Comparison of ENCODE assay signal across 25 cellular contexts in genomic region chr12:128761305-128761880, GRCh38.
"Had no signal": no experiment of that assay in that cellular context is flagged by ENCODE, and none has a peak within 500 bp of the region (broad histone marks: within the 10 kb centered on the region; RNA-seq: fewer than 3 reads in every experiment).

No MANE protein-coding gene starts in this region.

- ATAC-seq: activated CD4-positive, CD25-positive, alpha-beta regulatory T cell treated with anti-CD3 and anti-CD28 coated beads, Interleukin-2, amount 50 U/mL, for 24 hours; activated CD8-positive, alpha-beta T cell treated with anti-CD3 and anti-CD28 coated beads, Interleukin-2, amount 10 ng/mL, durations not matched to agents 7 days and 5 days; activated naive CD8-positive, alpha-beta T cell treated with anti-CD3 and anti-CD28 coated beads, Interleukin-2, amount 50 U/mL, for 24 hours; esophagus mucosa; left cardiac atrium; mucosa of descending colon; right cardiac atrium; stimulated activated naive CD8-positive, alpha-beta T cell treated with anti-CD3 and anti-CD28 coated beads, Interleukin-15, amount 100 ng/mL, for 72 hours had no signal

- H3K36me3 Mint-ChIP-seq: brain had no signal

- H3K4me3 ChIP-seq: hepatocyte, mucosa of descending colon, skin epidermis, tibial artery had no signal

- H3K9me3 Mint-ChIP-seq: activated CD4-positive, alpha-beta T cell treated with anti-CD3 and anti-CD28 coated beads, Interleukin-2, amount 10 ng/mL, durations not matched to agents 24 days and 14 days; activated naive CD8-positive, alpha-beta T cell treated with anti-CD3 and anti-CD28 coated beads, Interleukin-2, amount 50 U/mL, for 24 hours; activated T-helper 1 cell treated with anti-CD3 and anti-CD28 coated beads, Interleukin-12 subunit alpha, Interleukin-12 subunit beta, Interleukin-2, Interleukin-4 antibody, amounts not matched to agents 30 ng/mL and 10 ng/mL and 1 ng/mL, durations not matched to agents 14 hours and 24 hours and 36 hours; neural crest cell; stimulated activated naive CD8-positive, alpha-beta T cell treated with anti-CD3 and anti-CD28 coated beads, Interleukin-15, amount 100 ng/mL, for 72 hours had no signal

- H3K4me3 Mint-ChIP-seq: activated CD4-positive, alpha-beta T cell treated with anti-CD3 and anti-CD28 coated beads, Interleukin-2, amount 10 ng/mL, durations not matched to agents 24 days and 14 days; activated CD8-positive, alpha-beta T cell treated with anti-CD3 and anti-CD28 coated beads, Interleukin-2, amount 10 ng/mL, durations not matched to agents 7 days and 5 days; activated naive CD8-positive, alpha-beta T cell treated with anti-CD3 and anti-CD28 coated beads, Interleukin-2, amount 50 U/mL, for 24 hours; activated T-helper 1 cell treated with anti-CD3 and anti-CD28 coated beads, Interleukin-12 subunit alpha, Interleukin-12 subunit beta, Interleukin-2, Interleukin-4 antibody, amounts not matched to agents 30 ng/mL and 10 ng/mL and 1 ng/mL, durations not matched to agents 14 hours and 24 hours and 36 hours; brain; neural crest cell; stimulated activated naive CD8-positive, alpha-beta T cell treated with anti-CD3 and anti-CD28 coated beads, Interleukin-15, amount 100 ng/mL, for 72 hours had no signal

- H3K27ac Mint-ChIP-seq: activated CD4-positive, alpha-beta T cell treated with anti-CD3 and anti-CD28 coated beads, Interleukin-2, amount 10 ng/mL, durations not matched to agents 24 days and 14 days; activated CD8-positive, alpha-beta T cell treated with anti-CD3 and anti-CD28 coated beads, Interleukin-2, amount 10 ng/mL, durations not matched to agents 7 days and 5 days; activated naive CD8-positive, alpha-beta T cell treated with anti-CD3 and anti-CD28 coated beads, Interleukin-2, amount 50 U/mL, for 24 hours; activated T-helper 1 cell treated with anti-CD3 and anti-CD28 coated beads, Interleukin-12 subunit alpha, Interleukin-12 subunit beta, Interleukin-2, Interleukin-4 antibody, amounts not matched to agents 30 ng/mL and 10 ng/mL and 1 ng/mL, durations not matched to agents 14 hours and 24 hours and 36 hours; progenitor cell of endocrine pancreas had no signal

- H3K4me1 Mint-ChIP-seq: activated CD4-positive, alpha-beta T cell treated with anti-CD3 and anti-CD28 coated beads, Interleukin-2, amount 10 ng/mL, durations not matched to agents 24 days and 14 days; brain; neural crest cell; stimulated activated naive CD8-positive, alpha-beta T cell treated with anti-CD3 and anti-CD28 coated beads, Interleukin-15, amount 100 ng/mL, for 72 hours had no signal

- DNase-seq: activated CD4-positive, alpha-beta T cell treated with anti-CD3 and anti-CD28 coated beads, Interleukin-2, amount 10 ng/mL, durations not matched to agents 24 days and 14 days; activated CD8-positive, alpha-beta T cell treated with anti-CD3 and anti-CD28 coated beads, Interleukin-2, amount 10 ng/mL, durations not matched to agents 7 days and 5 days; activated gamma-delta T cell; activated naive CD4-positive, alpha-beta T cell treated with anti-CD3 and anti-CD28 coated beads, Interleukin-2, amount 50 U/mL, for 16 hours; activated naive CD8-positive, alpha-beta T cell treated with anti-CD3 and anti-CD28 coated beads, Interleukin-2, amount 50 U/mL, for 24 hours; anterior cingulate cortex; dermis blood vessel endothelial cell; effector memory CD4-positive, alpha-beta T cell; foreskin melanocyte; glutamatergic neuron; left cardiac atrium; mesenchymal stem cell; mucosa of descending colon; right cardiac atrium; stimulated activated CD4-positive, alpha-beta T cell treated with anti-CD3 and anti-CD28 coated beads, Interleukin-1b, Interleukin-23, amount 100 ng/mL, for 48 hours; stimulated activated naive CD8-positive, alpha-beta T cell treated with anti-CD3 and anti-CD28 coated beads, Interleukin-15, amount 100 ng/mL, for 72 hours; tibial artery had no signal

- H3K27me3 Mint-ChIP-seq: activated CD4-positive, alpha-beta T cell treated with anti-CD3 and anti-CD28 coated beads, Interleukin-2, amount 10 ng/mL, durations not matched to agents 24 days and 14 days had no signal
